ENCODE assay signal across 8 cellular contexts in genomic region chr1:155078496-155079209, GRCh38. TPM values are rescaled to one million over a fixed set of nuclear protein-coding genes. Genes with fewer than 3 reads are reported as not detected.
DNase-seq lines count a peak whose midpoint lies in the region; ATAC-seq and TF ChIP-seq lines count a peak whose summit lies in the region.

TSS of gene EFNA3 (plus strand) at chr1:155078837. CDS start at chr1:155078942, 105 bp downstream.

- TF ChIP-seq CTCF in DND-41 (IDR thresholded peaks at IDR 0.05; ENCODE audit: borderline replicate concordance, extremely low read depth, low read length, poor library complexity, severe bottlenecking) (no peak), MCF 10A (IDR thresholded peaks at IDR 0.05; ENCODE audit: unreplicated experiment) (no peak), smooth muscle cell (IDR thresholded peaks at IDR 0.05; ENCODE audit: borderline replicate concordance, insufficient read depth, poor library complexity, severe bottlenecking) (no peak)

- DNase-seq in DND-41 (peak; percentile 74), MCF 10A (ENCODE audit: unreplicated experiment) (peak; percentile 75), immature natural killer cell (peak; percentile 57 to 61 (median 57)), smooth muscle cell (lab: John Stamatoyannopoulos, UW; ENCODE audit: unreplicated experiment) (peak; percentile 49), GF-D8 (lab: John Stamatoyannopoulos, UW) (no peak)
- peak; percentile 71 for DNase-seq in T-helper 2 cell treated with Interferon-gamma antibody and Interleukin-4, amounts not matched to agents 5 μg/mL and 100 μg/mL, for 36 hours (ENCODE audit: low spot score)

- peaks cover 34% of the 10 kb centered on the region for H3K4me1 ChIP-seq in DND-41 (ENCODE audit: insufficient read depth, low read length)
- peaks cover 32% of the 10 kb centered on the region for H3K4me1 ChIP-seq in smooth muscle cell (ENCODE audit: low read depth)

- H3K27ac Mint-ChIP-seq in IgD-negative memory B cell (peak within 1 kb of the TSS; percentile 17 to 83 (median 67)), MCF 10A (ENCODE audit: low read depth, unreplicated experiment) (peak within 1 kb of the TSS; percentile 57), immature natural killer cell (peak within 1 kb of the TSS; percentile 10 to 80 (median 38))
- H3K27ac Mint-ChIP-seq in T-helper 2 cell treated with Interferon-gamma antibody and Interleukin-4, amounts not matched to agents 5 μg/mL and 100 μg/mL, for 36 hours = no peak within 1 kb of the TSS

- H3K36me3 ChIP-seq in DND-41 (ENCODE audit: insufficient read depth, low read length) (no peaks in the 10 kb centered on the region), smooth muscle cell (ENCODE audit: low read depth) (no peaks in the 10 kb centered on the region)

- no peak within 1 kb of the TSS; the same call in 1 of the 2 replicates for H2AFZ ChIP-seq in DND-41 (ENCODE audit: low read depth, low read length)
- no peak within 1 kb of the TSS for H2AFZ ChIP-seq in smooth muscle cell (ENCODE audit: low read depth)

- H3K27me3 ChIP-seq in DND-41 (ENCODE audit: insufficient read depth, low read length, poor library complexity) (peaks cover 72% of the 10 kb centered on the region), smooth muscle cell (ENCODE audit: low read depth) (peaks cover 49% of the 10 kb centered on the region)

- H3K27me3 Mint-ChIP-seq in IgD-negative memory B cell (peaks cover 25% of the 10 kb centered on the region), MCF 10A (ENCODE audit: insufficient read depth, unreplicated experiment) (peaks cover 30% of the 10 kb centered on the region), immature natural killer cell (ENCODE audit: low read depth in 3 of 3) (peaks cover 17 to 31% (median 25%) of the 10 kb centered on the region in 3 donors)
- H3K27me3 Mint-ChIP-seq in T-helper 2 cell treated with Interferon-gamma antibody and Interleukin-4, amounts not matched to agents 5 μg/mL and 100 μg/mL, for 36 hours (ENCODE audit: low read depth) = peaks cover 42% of the 10 kb centered on the region

- H3K79me2 ChIP-seq in DND-41 (ENCODE audit: insufficient read depth, low read length) (no peaks in the 10 kb centered on the region), smooth muscle cell (ENCODE audit: low read depth) (no peaks in the 10 kb centered on the region)

- BruUV-seq in MCF 10A (replicated peaks; lab: Mats Ljungman, UMichigan) = no TSS peak

- H3K9me3 ChIP-seq in DND-41 (ENCODE audit: insufficient read depth, low read length, severe bottlenecking) (no peaks in the 10 kb centered on the region), smooth muscle cell (replicated peaks; ENCODE audit: low read depth) (no peaks in the 10 kb centered on the region)

- POLR2A ChIA-PET in MCF 10A (lab: Yijun Ruan, JAX) = interaction anchor here (0.7 to 5.5 kb wide), 14 partner anchors 9 to 504 kb away, joined by 3 to 41 read pairs (median 6); partner anchors contain the start of genes ADAM15, CKS1B, EFNA4 and FLAD1

- intact Hi-C loops in MCF 10A (cut with micrococcal nuclease) = no loop called here

- ATAC-seq in DND-41 (ENCODE audit: insufficient read depth, low read depth) (peak; percentile 68), GM19397 (IDR thresholded peaks at IDR 0.05; ENCODE audit: unreplicated experiment) (no peak)

- H4K20me1 ChIP-seq in DND-41 (ENCODE audit: insufficient read depth, low read length) = peaks cover 36% of the 10 kb centered on the region
- peaks cover 14% of the 10 kb centered on the region for H4K20me1 ChIP-seq in smooth muscle cell (ENCODE audit: low read depth)

- peaks cover 0 to 1% (median 0%) of the 10 kb centered on the region in 3 donors for H3K9me3 Mint-ChIP-seq in IgD-negative memory B cell
- H3K9me3 Mint-ChIP-seq in T-helper 2 cell treated with Interferon-gamma antibody and Interleukin-4, amounts not matched to agents 5 μg/mL and 100 μg/mL, for 36 hours = no peaks in the 10 kb centered on the region
- H3K9me3 Mint-ChIP-seq in MCF 10A (ENCODE audit: unreplicated experiment) = no peaks in the 10 kb centered on the region
- H3K9me3 Mint-ChIP-seq in immature natural killer cell = peaks cover 0 to 3% (median 0%) of the 10 kb centered on the region in 6 donors

- 3% methylated on average over 36 of the region's 59 CpGs for WGBS in smooth muscle cell (ENCODE audit: low lambda C conversion rate)

- H3K4me2 ChIP-seq in DND-41 (ENCODE audit: insufficient read depth, low read length) (peak within 1 kb of the TSS; percentile 67), smooth muscle cell (peak within 1 kb of the TSS; percentile 97)

- H3K4me1 Mint-ChIP-seq in IgD-negative memory B cell (peaks cover 15 to 22% (median 22%) of the 10 kb centered on the region in 3 donors), MCF 10A (ENCODE audit: insufficient read depth, unreplicated experiment) (peaks cover 37% of the 10 kb centered on the region), immature natural killer cell (peaks cover 32 to 34% of the 10 kb centered on the region in 2 donors)
- peaks cover 36% of the 10 kb centered on the region for H3K4me1 Mint-ChIP-seq in T-helper 2 cell treated with Interferon-gamma antibody and Interleukin-4, amounts not matched to agents 5 μg/mL and 100 μg/mL, for 36 hours (ENCODE audit: low read depth)

- peak within 1 kb of the TSS in 1 of 2 experiments; percentile 48; a peak in 2 of 4 replicates for H3K4me3 ChIP-seq in DND-41 (ENCODE audit: low read depth in 1 of 2, low read length in 2 of 2)
- H3K4me3 ChIP-seq in smooth muscle cell = peak within 1 kb of the TSS; percentile 60

- H3K36me3 Mint-ChIP-seq in IgD-negative memory B cell = no peaks in the 10 kb centered on the region
- H3K36me3 Mint-ChIP-seq in T-helper 2 cell treated with Interferon-gamma antibody and Interleukin-4, amounts not matched to agents 5 μg/mL and 100 μg/mL, for 36 hours (ENCODE audit: low read depth) = peaks cover 2% of the 10 kb centered on the region
- H3K36me3 Mint-ChIP-seq in MCF 10A (ENCODE audit: insufficient read depth, unreplicated experiment) = no peaks in the 10 kb centered on the region
- no peaks in the 10 kb centered on the region for H3K36me3 Mint-ChIP-seq in immature natural killer cell

- CTCF ChIA-PET in MCF 10A (lab: Yijun Ruan, JAX) = interaction anchor here (0.6 to 2.0 kb wide), 10 partner anchors 10 to 229 kb away, joined by 3 to 17 read pairs (median 3); partner anchors contain the start of gene KRTCAP2

- H3K4me3 Mint-ChIP-seq in IgD-negative memory B cell (peak within 1 kb of the TSS; percentile 34 to 96 (median 80)), MCF 10A (ENCODE audit: unreplicated experiment) (peak within 1 kb of the TSS; percentile 77), immature natural killer cell (peak within 1 kb of the TSS; percentile 72 to 91 (median 82))
- H3K4me3 Mint-ChIP-seq in T-helper 2 cell treated with Interferon-gamma antibody and Interleukin-4, amounts not matched to agents 5 μg/mL and 100 μg/mL, for 36 hours = peak within 1 kb of the TSS; percentile 78

- H3K27ac ChIP-seq in DND-41 (ENCODE audit: low read length) (no peak within 1 kb of the TSS), smooth muscle cell (ENCODE audit: low read depth) (no peak within 1 kb of the TSS)

- peak within 1 kb of the TSS; percentile 49; the same call in 1 of the 2 replicates for H3K9ac ChIP-seq in DND-41 (ENCODE audit: low read depth, low read length)
- H3K9ac ChIP-seq in smooth muscle cell (ENCODE audit: low read depth) = no peak within 1 kb of the TSS

- peaks cover 7% of the 10 kb centered on the region for H3F3A ChIP-seq in smooth muscle cell (ENCODE audit: low read depth)

RNA-seq across cellular contexts. Expression of gene EFNA3, which starts in this region (rescaled TPM):
- 1.3 TPM for polyA plus RNA-seq in IgD-negative memory B cell
- 1.6 and 1.7 TPM in 2 replicates for total RNA-seq in MCF 10A (2022)
- 1 to 10 TPM in 1 of 3 donors, under 1 TPM in 2; 0.70 to 2.3 (median 0.94) TPM for polyA plus RNA-seq in immature natural killer cell
- 5.2 and 7.1 TPM in 2 replicates for total RNA-seq in smooth muscle cell
- polyA plus RNA-seq in smooth muscle cell = 9.1 and 10.0 TPM in 2 replicates
